In the genomic region with DNA sequence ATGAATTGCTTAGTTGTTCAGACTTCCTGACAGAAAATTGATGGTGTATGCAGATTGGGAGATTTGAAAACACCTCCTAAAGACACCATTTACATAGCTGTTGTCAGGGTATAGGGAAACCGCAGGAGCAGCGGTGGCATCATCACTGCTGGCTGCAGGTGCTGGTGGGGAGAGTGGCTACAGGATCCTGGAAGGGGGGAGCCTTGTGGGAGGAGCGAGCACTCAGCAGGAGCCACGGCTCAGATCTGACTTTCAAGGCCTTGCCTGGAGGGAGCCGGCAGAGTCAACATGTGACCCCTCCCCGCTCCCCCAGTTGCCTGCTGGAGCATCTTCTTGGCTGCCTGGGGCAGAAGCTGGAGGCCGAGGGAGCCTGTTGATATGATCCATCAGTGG, we compare ENCODE assay signal across 16 cellular contexts. TPM values are rescaled to one million over a fixed set of nuclear protein-coding genes. Genes with fewer than 3 reads are reported as not detected.
DNase-seq lines count a peak whose midpoint lies in the region; ATAC-seq and TF ChIP-seq lines count a peak whose summit lies in the region.
"Had no signal": no experiment of that assay in that cellular context is flagged by ENCODE, and none has a peak within 500 bp of the region (broad histone marks: within the 10 kb centered on the region; RNA-seq: fewer than 3 reads in every experiment).

No MANE protein-coding gene starts in this region.

- H3K27ac Mint-ChIP-seq in GM23338: peak overlapping the region; percentile 92
- H3K27ac Mint-ChIP-seq in activated CD8-positive, alpha-beta T cell treated with anti-CD3 and anti-CD28 coated beads for 36 hours: peak overlapping the region; percentile 17

- peaks cover 62% of the 10 kb centered on the region for H3K4me1 Mint-ChIP-seq in GM23338
- H3K4me1 Mint-ChIP-seq in activated CD8-positive, alpha-beta T cell treated with anti-CD3 and anti-CD28 coated beads for 36 hours (ENCODE audit: low read depth): peaks cover 15% of the 10 kb centered on the region

- H4K20me1 ChIP-seq in BLaER1 (peaks cover 100% of the 10 kb centered on the region), GM23338 (replicated peaks; ENCODE audit: insufficient read depth) (no peaks in the 10 kb centered on the region; the same call in 1 of the 2 replicates)

- H3K36me3 Mint-ChIP-seq in GM23338 (ENCODE audit: low read depth): peaks cover 87% of the 10 kb centered on the region
- H3K36me3 Mint-ChIP-seq in activated CD8-positive, alpha-beta T cell treated with anti-CD3 and anti-CD28 coated beads for 36 hours (ENCODE audit: low read depth): peaks cover 85% of the 10 kb centered on the region

- CTCF ChIA-PET in activated CD8-positive, alpha-beta T cell treated with anti-CD3 and anti-CD28 coated beads for 36 hours (lab: Charles Lee): interaction anchor here (1.0 kb wide), 1 partner anchor 14 kb away, joined by 3 read pairs; no protein-coding TSS in a partner anchor

- peaks cover 89% of the 10 kb centered on the region for H3K4me1 ChIP-seq in BLaER1
- H3K4me1 ChIP-seq in GM23338 (ENCODE audit: insufficient read depth): peaks cover 15% of the 10 kb centered on the region
- peaks cover 6% of the 10 kb centered on the region; the same call in 1 of the 2 replicates for H3K4me1 ChIP-seq in iPS DF 6.9 (ENCODE audit: control insufficient read depth, insufficient read depth, low read length)

- no peaks in the 10 kb centered on the region; the same call in 2 of the 3 replicates for H3K9me3 Mint-ChIP-seq in GM23338
- no peaks in the 10 kb centered on the region for H3K9me3 Mint-ChIP-seq in activated CD8-positive, alpha-beta T cell treated with anti-CD3 and anti-CD28 coated beads for 36 hours

- WGBS in iPS DF 6.9 (ENCODE audit: insufficient coverage, insufficient read length): no CpG with 5 or more reads among the region's 7 CpGs

- H3K4me2 ChIP-seq in BLaER1 (peak overlapping the region; percentile 25), GM23338 (peak overlapping the region; percentile 57)
- H3K4me2 ChIP-seq: hepatocyte had no signal

- H3K9me2 ChIP-seq in GM23338 (ENCODE audit: insufficient read depth): no peaks in the 10 kb centered on the region

- H3F3A ChIP-seq in GM23338 (replicated peaks; ENCODE audit: low read depth): no peaks in the 10 kb centered on the region

- no peaks in the 10 kb centered on the region for H3K79me2 ChIP-seq in GM23338 (replicated peaks; ENCODE audit: insufficient read depth)
- H3K79me2 ChIP-seq: hepatocyte had no signal

- H3K4me3 Mint-ChIP-seq in GM23338: peak overlapping the region; percentile 19; the same call in 1 of the 3 replicates
- no peak overlapping the region for H3K4me3 Mint-ChIP-seq in activated CD8-positive, alpha-beta T cell treated with anti-CD3 and anti-CD28 coated beads for 36 hours

- intact Hi-C loops in activated CD8-positive, alpha-beta T cell treated with anti-CD3 and anti-CD28 coated beads for 36 hours (cut with micrococcal nuclease): no loop called here

- H3K4me3 ChIP-seq in BLaER1 (no peak overlapping the region), GM23338 (no peak overlapping the region), iPS DF 6.9 (ENCODE audit: low read length) (no peak overlapping the region)
- H3K4me3 ChIP-seq: GM23248, hepatocyte had no signal

- TF ChIP-seq CTCF in GM23338 (conservative IDR thresholded peaks at IDR 0.05; ENCODE audit: low read depth in 2 of 2): no peak
- no peak for TF ChIP-seq CTCF in activated CD8-positive, alpha-beta T cell treated with anti-CD3 and anti-CD28 coated beads for 36 hours (IDR thresholded peaks at IDR 0.05)

- H3K27ac ChIP-seq in BLaER1 (no peak overlapping the region), GM23338 (ENCODE audit: low read depth) (no peak overlapping the region; the same call in 1 of the 2 replicates), iPS DF 6.9 (ENCODE audit: low read length) (no peak overlapping the region)
- H3K27ac ChIP-seq: GM23248, hepatocyte had no signal

- peaks cover 8% of the 10 kb centered on the region for H3K27me3 Mint-ChIP-seq in GM23338 (ENCODE audit: insufficient read depth, low read depth, poor library complexity)
- no peaks in the 10 kb centered on the region for H3K27me3 Mint-ChIP-seq in activated CD8-positive, alpha-beta T cell treated with anti-CD3 and anti-CD28 coated beads for 36 hours

- POLR2A ChIA-PET in activated CD8-positive, alpha-beta T cell treated with anti-CD3 and anti-CD28 coated beads for 36 hours (lab: Charles Lee): no interaction called here

- DNase-seq in GM23338 (ENCODE audit: low spot score) (peak; percentile 57), iPS DF 6.9 (ENCODE audit: low read depth, low spot score) (peak; percentile 43), GM03348 (ENCODE audit: low spot score) (no peak), epidermal melanocyte (ENCODE audit: insufficient read length, low spot score) (no peak)
- DNase-seq in activated CD8-positive, alpha-beta T cell treated with anti-CD3 and anti-CD28 coated beads for 36 hours: no peak
- DNase-seq in central memory CD4-positive, alpha-beta T cell: no peak
- DNase-seq: anterior cingulate cortex, Calu3, GM23248, left cardiac atrium, NCI-H1105 treated with DMSO at 0.1 percent for 48 hours, NCI-H748 treated with DMSO at 0.1 percent for 48 hours, right cardiac atrium had no signal

- no peak overlapping the region for H2AFZ ChIP-seq in GM23338
- H2AFZ ChIP-seq: GM23248, hepatocyte had no signal

- H3K9me3 ChIP-seq in BLaER1: no peaks in the 10 kb centered on the region
- H3K9me3 ChIP-seq in iPS DF 6.9 (ENCODE audit: control insufficient read depth, insufficient read depth, low read length): no peaks in the 10 kb centered on the region

- no peak overlapping the region for H3K9ac ChIP-seq in BLaER1
- H3K9ac ChIP-seq: GM23248 had no signal

- no peaks in the 10 kb centered on the region for H3K27me3 ChIP-seq in BLaER1
- H3K27me3 ChIP-seq in GM23338 (ENCODE audit: insufficient read depth): no peaks in the 10 kb centered on the region
- no peaks in the 10 kb centered on the region for H3K27me3 ChIP-seq in iPS DF 6.9 (ENCODE audit: control insufficient read depth, insufficient read depth, low read length)
- H3K27me3 ChIP-seq: hepatocyte had no signal

- H3K36me3 ChIP-seq in BLaER1: peaks cover 99% of the 10 kb centered on the region
- peaks cover 22% of the 10 kb centered on the region for H3K36me3 ChIP-seq in GM23338 (ENCODE audit: insufficient read depth)
- H3K36me3 ChIP-seq in iPS DF 6.9 (ENCODE audit: control insufficient read depth, insufficient read depth, low read length): peaks cover 7% of the 10 kb centered on the region

- ATAC-seq in GM23338 (peak; percentile 96), HG03045 (IDR thresholded peaks at IDR 0.05; ENCODE audit: unreplicated experiment) (no peak)
- no peak for ATAC-seq in activated CD8-positive, alpha-beta T cell treated with anti-CD3 and anti-CD28 coated beads for 36 hours
- ATAC-seq: left cardiac atrium had no signal

TF ChIP-seq in GM23338, 12 proteins besides CTCF, POLR2A, EP300 and RAD21:
- TF ChIP-seq CREB1 (CRISPR knock-in tag; IDR thresholded peaks at IDR 0.05; ENCODE audit: low read depth): peak; percentile 21; the same call in 1 of the 2 replicates
- TF ChIP-seq STAT1 (IDR thresholded peaks at IDR 0.05; ENCODE audit: unreplicated experiment): no peak
- TF ChIP-seq ZNF114 (CRISPR knock-in tag; IDR thresholded peaks at IDR 0.05): no peak
- no peak for TF ChIP-seq NANOG (IDR thresholded peaks at IDR 0.05; ENCODE audit: borderline replicate concordance)

RNA-seq across cellular contexts. Expression of gene EDEM1, which starts 26.1 kb away (rescaled TPM):
- 10.4 and 36.7 TPM in 2 replicates for total RNA-seq in GM23338 (2014; rRNA removed; shearing (Covaris generic))
- 2.2 and 2.3 TPM in 2 replicates for polyA plus RNA-seq in GM23338 (2016; fragmentation: Nextera tagmentation; extraction: Ambion mirVana)
- 100 to 1,000 TPM; 156 to 159 TPM for total RNA-seq in activated CD8-positive, alpha-beta T cell treated with anti-CD3 and anti-CD28 coated beads for 36 hours

Comparison
In these comparisons a context has a peak if more than half of its experiments do, and no peak if none do; other contexts are left out.
1. DNase-seq: peak in GM23338 (single experiment) and iPS DF 6.9 (single experiment); none in activated CD8-positive, alpha-beta T cell treated with anti-CD3 and anti-CD28 coated beads for 36 hours (single experiment), GM03348 (single experiment), central memory CD4-positive, alpha-beta T cell (single experiment) and epidermal melanocyte (single experiment).